In the genomic region with DNA sequence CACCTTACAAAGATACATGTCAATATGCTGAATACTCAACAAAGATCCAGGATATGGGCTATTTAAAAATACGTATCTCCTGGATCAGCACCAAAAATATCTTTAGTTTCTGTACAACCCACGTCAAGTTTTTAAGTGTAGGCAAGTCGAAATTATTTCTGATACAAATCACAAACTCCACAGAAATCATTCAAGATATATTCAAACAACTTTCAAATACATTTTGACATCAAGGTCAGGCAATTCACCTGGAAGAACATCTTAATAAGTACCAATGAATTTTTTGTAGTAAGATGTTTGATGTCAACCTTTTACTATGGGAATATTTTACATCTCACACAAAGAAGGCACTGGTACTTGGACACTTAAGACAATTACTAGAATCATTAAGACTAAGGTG, we compare ENCODE assay signal across 35 cellular contexts.
"Had no signal": no experiment of that assay in that cellular context is flagged by ENCODE, and none has a peak within 500 bp of the region (broad histone marks: within the 10 kb centered on the region; RNA-seq: fewer than 3 reads in every experiment).

No MANE protein-coding gene starts in this region.

- ATAC-seq: activated CD8-positive, alpha-beta T cell treated with anti-CD3 and anti-CD28 coated beads for 36 hours; activated naive CD4-positive, alpha-beta T cell treated with anti-CD3 and anti-CD28 coated beads, Interleukin-2, amount 50 U/mL, for 72 hours; activated T-cell treated with anti-CD3 and anti-CD28 coated beads, Interleukin-2, amount 50 U/mL, for 4 hours; activated T-cell treated with anti-CD3 and anti-CD28 coated beads, Interleukin-2, amount 50 U/mL, for 72 hours; activated T-helper 17 cell treated with anti-CD3 and anti-CD28 coated beads, Interleukin-2, amount 50 U/mL, for 72 hours; body of pancreas had no signal

- DNase-seq: activated B cell treated with CpG ODN at 0.5 μM for 24 hours; activated CD4-positive, alpha-beta memory T cell treated with anti-CD3 and anti-CD28 coated beads for 36 hours; activated CD4-positive, alpha-beta T cell treated with anti-CD3 and anti-CD28 coated beads for 4 hours; activated CD4-positive, alpha-beta T cell treated with anti-CD3 and anti-CD28 coated beads, Interleukin-2, amount 10 ng/mL, durations not matched to agents 24 days and 14 days; activated CD4-positive, alpha-beta T cell treated with anti-CD3 and anti-CD28 coated beads, Interleukin-2, amount 50 U/mL, for 1 hour; activated CD4-positive, alpha-beta T cell treated with anti-CD3 and anti-CD28 coated beads, Interleukin-2, amount 50 U/mL, for 4 hours; activated CD4-positive, CD25-positive, alpha-beta regulatory T cell treated with anti-CD3 and anti-CD28 coated beads, Interleukin-2, amount 50 U/mL, for 72 hours; activated CD8-positive, alpha-beta memory T cell treated with anti-CD3 and anti-CD28 coated beads, Interleukin-2, amount 50 U/mL, for 4 hours; activated CD8-positive, alpha-beta T cell treated with anti-CD3 and anti-CD28 coated beads for 36 hours; activated effector memory CD4-positive, alpha-beta T cell treated with anti-CD3 and anti-CD28 coated beads, Interleukin-2, amount 50 U/mL, for 16 hours; activated gamma-delta T cell treated with Interleukin-2 at 50 U/mL for 16 hours; activated naive CD4-positive, alpha-beta T cell; activated naive CD4-positive, alpha-beta T cell treated with anti-CD3 and anti-CD28 coated beads for 36 hours; activated naive CD4-positive, alpha-beta T cell treated with anti-CD3 and anti-CD28 coated beads, Interleukin-2, amount 50 U/mL, for 16 hours; activated naive CD8-positive, alpha-beta T cell treated with anti-CD3 and anti-CD28 coated beads for 36 hours; activated T-cell treated with anti-CD3 and anti-CD28 coated beads for 4 hours; activated T-cell treated with anti-CD3 and anti-CD28 coated beads, Interleukin-2, amount 50 U/mL, for 1 hour; activated T-cell treated with anti-CD3 and anti-CD28 coated beads, Interleukin-2, amount 50 U/mL, for 4 hours; activated T-cell treated with anti-CD3 and anti-CD28 coated beads, Interleukin-2, amount 50 U/mL, for 72 hours; adrenal gland; amniotic stem cell; aorta; body of pancreas; brain microvascular endothelial cell; central memory CD4-positive, alpha-beta T cell; T-helper 1 cell; T-helper 2 cell; T-helper 9 cell had no signal

- H3K4me1 Mint-ChIP-seq: activated B cell treated with CpG ODN at 0.5 μM for 24 hours; activated CD4-positive, alpha-beta T cell treated with anti-CD3 and anti-CD28 coated beads, Interleukin-2, amount 10 ng/mL, durations not matched to agents 24 days and 14 days; activated T-helper 17 cell treated with anti-CD3 and anti-CD28 coated beads, Interleukin-2, amount 50 U/mL, for 72 hours had no signal

- H3K27me3 Mint-ChIP-seq: activated B cell treated with CpG ODN at 0.5 μM for 24 hours; activated CD4-positive, alpha-beta memory T cell treated with anti-CD3 and anti-CD28 coated beads for 36 hours; activated CD4-positive, alpha-beta T cell treated with anti-CD3 and anti-CD28 coated beads, Interleukin-2, amount 10 ng/mL, durations not matched to agents 24 days and 14 days; activated CD8-positive, alpha-beta T cell treated with anti-CD3 and anti-CD28 coated beads for 36 hours; activated naive CD8-positive, alpha-beta T cell treated with anti-CD3 and anti-CD28 coated beads for 36 hours; activated T-helper 17 cell treated with anti-CD3 and anti-CD28 coated beads, Interleukin-2, amount 50 U/mL, for 72 hours had no signal

- H3K9me3 Mint-ChIP-seq: activated B cell treated with CpG ODN at 0.5 μM for 24 hours; activated CD4-positive, alpha-beta memory T cell treated with anti-CD3 and anti-CD28 coated beads for 36 hours; activated CD4-positive, alpha-beta T cell treated with anti-CD3 and anti-CD28 coated beads, Interleukin-2, amount 10 ng/mL, durations not matched to agents 24 days and 14 days; activated CD8-positive, alpha-beta T cell treated with anti-CD3 and anti-CD28 coated beads for 36 hours; activated naive CD4-positive, alpha-beta T cell treated with anti-CD3 and anti-CD28 coated beads for 36 hours; activated naive CD4-positive, alpha-beta T cell treated with anti-CD3 and anti-CD28 coated beads, Interleukin-2, amount 50 U/mL, for 72 hours; activated naive CD8-positive, alpha-beta T cell treated with anti-CD3 and anti-CD28 coated beads for 36 hours; activated T-cell treated with anti-CD3 and anti-CD28 coated beads, Interleukin-2, amount 50 U/mL, for 4 hours; activated T-cell treated with anti-CD3 and anti-CD28 coated beads, Interleukin-2, amount 50 U/mL, for 72 hours; activated T-helper 1 cell treated with anti-CD3 and anti-CD28 coated beads, Interleukin-12 subunit alpha, Interleukin-12 subunit beta, Interleukin-2, Interleukin-4 antibody, amounts not matched to agents 30 ng/mL and 10 ng/mL and 1 ng/mL, durations not matched to agents 14 hours and 24 hours and 36 hours; activated T-helper 17 cell treated with anti-CD3 and anti-CD28 coated beads, Interleukin-2, amount 50 U/mL, for 72 hours; T-helper 1 cell treated with Interleukin-12 subunit alpha and Interleukin-12 subunit beta and Interleukin-4 antibody, amounts not matched to agents 30 μg/mL and 1 μg/mL, for 36 hours; T-helper 2 cell treated with Interferon-gamma antibody and Interleukin-4, amounts not matched to agents 5 μg/mL and 100 μg/mL, for 36 hours had no signal

- H3K27me3 ChIP-seq: adrenal gland, body of pancreas, brain microvascular endothelial cell, breast epithelium had no signal

- H3K27ac ChIP-seq: adrenal gland, body of pancreas, brain microvascular endothelial cell, breast epithelium, VCaP had no signal

- H3K4me3 Mint-ChIP-seq: activated B cell treated with CpG ODN at 0.5 μM for 24 hours; activated CD4-positive, alpha-beta memory T cell treated with anti-CD3 and anti-CD28 coated beads for 36 hours; activated CD4-positive, alpha-beta T cell treated with anti-CD3 and anti-CD28 coated beads, Interleukin-2, amount 10 ng/mL, durations not matched to agents 24 days and 14 days; activated CD8-positive, alpha-beta T cell treated with anti-CD3 and anti-CD28 coated beads for 36 hours; activated naive CD4-positive, alpha-beta T cell treated with anti-CD3 and anti-CD28 coated beads for 36 hours; activated naive CD8-positive, alpha-beta T cell treated with anti-CD3 and anti-CD28 coated beads for 36 hours; activated T-cell treated with anti-CD3 and anti-CD28 coated beads, Interleukin-2, amount 50 U/mL, for 4 hours; activated T-cell treated with anti-CD3 and anti-CD28 coated beads, Interleukin-2, amount 50 U/mL, for 72 hours; activated T-helper 1 cell treated with anti-CD3 and anti-CD28 coated beads, Interleukin-12 subunit alpha, Interleukin-12 subunit beta, Interleukin-2, Interleukin-4 antibody, amounts not matched to agents 30 ng/mL and 10 ng/mL and 1 ng/mL, durations not matched to agents 14 hours and 24 hours and 36 hours; activated T-helper 17 cell treated with anti-CD3 and anti-CD28 coated beads, Interleukin-2, amount 50 U/mL, for 72 hours; T-helper 1 cell treated with Interleukin-12 subunit alpha and Interleukin-12 subunit beta and Interleukin-4 antibody, amounts not matched to agents 30 μg/mL and 1 μg/mL, for 36 hours; T-helper 2 cell treated with Interferon-gamma antibody and Interleukin-4, amounts not matched to agents 5 μg/mL and 100 μg/mL, for 36 hours had no signal

- H3K9me3 ChIP-seq: adrenal gland, body of pancreas, breast epithelium had no signal

- H3K27ac Mint-ChIP-seq: activated B cell treated with CpG ODN at 0.5 μM for 24 hours; activated CD4-positive, alpha-beta memory T cell treated with anti-CD3 and anti-CD28 coated beads for 36 hours; activated CD8-positive, alpha-beta T cell treated with anti-CD3 and anti-CD28 coated beads for 36 hours; activated naive CD4-positive, alpha-beta T cell treated with anti-CD3 and anti-CD28 coated beads for 36 hours; activated naive CD4-positive, alpha-beta T cell treated with anti-CD3 and anti-CD28 coated beads, Interleukin-2, amount 50 U/mL, for 72 hours; activated naive CD8-positive, alpha-beta T cell treated with anti-CD3 and anti-CD28 coated beads for 36 hours; activated T-cell treated with anti-CD3 and anti-CD28 coated beads, Interleukin-2, amount 50 U/mL, for 72 hours; activated T-helper 1 cell treated with anti-CD3 and anti-CD28 coated beads, Interleukin-12 subunit alpha, Interleukin-12 subunit beta, Interleukin-2, Interleukin-4 antibody, amounts not matched to agents 30 ng/mL and 10 ng/mL and 1 ng/mL, durations not matched to agents 14 hours and 24 hours and 36 hours; T-helper 1 cell treated with Interleukin-12 subunit alpha and Interleukin-12 subunit beta and Interleukin-4 antibody, amounts not matched to agents 30 μg/mL and 1 μg/mL, for 36 hours; T-helper 2 cell treated with Interferon-gamma antibody and Interleukin-4, amounts not matched to agents 5 μg/mL and 100 μg/mL, for 36 hours had no signal

- H3K4me1 ChIP-seq: adrenal gland, body of pancreas, breast epithelium had no signal

- H3K4me3 ChIP-seq: adrenal gland, body of pancreas, breast epithelium had no signal
